In the genomic region with DNA sequence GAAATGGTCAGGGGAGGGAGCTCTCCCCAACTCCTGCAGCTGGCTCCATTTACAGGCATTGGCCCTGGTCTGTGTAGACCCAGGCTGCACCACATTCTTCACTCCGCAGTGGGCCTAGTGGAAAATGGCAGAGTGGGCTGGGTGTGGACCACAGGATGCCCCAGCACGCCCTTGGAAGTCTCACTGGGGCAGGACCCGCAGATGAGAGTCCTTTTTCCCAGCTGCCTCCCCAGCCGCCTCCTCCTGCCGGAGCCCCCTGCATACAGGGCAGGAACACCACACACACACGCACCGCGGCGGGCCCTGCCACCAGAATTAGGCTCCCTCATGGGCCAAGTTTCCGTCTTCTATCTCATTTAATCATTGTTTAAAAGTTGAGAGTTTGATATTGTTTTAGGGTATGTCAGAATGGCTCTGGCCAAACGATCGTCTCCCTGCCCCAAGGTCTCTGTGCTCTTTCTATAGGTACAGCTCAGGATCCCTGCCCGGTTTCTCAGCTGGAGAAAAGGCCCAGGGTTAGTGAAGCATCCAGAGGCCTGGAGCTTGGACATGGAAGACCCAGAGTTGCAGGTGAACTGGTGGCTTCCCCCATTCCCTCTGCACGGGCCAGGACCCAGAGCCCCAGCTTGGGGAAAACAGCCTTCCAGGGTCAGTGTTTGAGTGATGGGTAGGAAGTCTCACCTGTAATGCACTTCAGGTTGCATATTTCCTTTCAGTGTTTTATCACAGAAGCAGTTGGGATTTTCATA, we compare ENCODE assay signal across 19 cellular contexts. TPM values are rescaled to one million over a fixed set of nuclear protein-coding genes. Genes with fewer than 3 reads are reported as not detected.
DNase-seq lines count a peak whose midpoint lies in the region; ATAC-seq and TF ChIP-seq lines count a peak whose summit lies in the region.
"Had no signal": no experiment of that assay in that cellular context is flagged by ENCODE, and none has a peak within 500 bp of the region (broad histone marks: within the 10 kb centered on the region; RNA-seq: fewer than 3 reads in every experiment).

No MANE protein-coding gene starts in this region.

- TF ChIP-seq CTCF in left ventricle myocardium inferior (IDR thresholded peaks at IDR 0.05; ENCODE audit: borderline replicate concordance), result no peak
- no peak for TF ChIP-seq CTCF in psoas muscle (IDR thresholded peaks at IDR 0.05)

- H3K27me3 ChIP-seq in left ventricle myocardium inferior (ENCODE audit: low read depth) (no peaks in the 10 kb centered on the region), psoas muscle (ENCODE audit: insufficient read depth in 3 of 3, low read length in 2 of 3) (no peaks in the 10 kb centered on the region), aorta (ENCODE audit: control insufficient read depth in 1 of 2, insufficient read depth in 2 of 2, low read length in 1 of 2) (no peaks in the 10 kb centered on the region)
- H3K27me3 ChIP-seq: SJCRH30 had no signal

- WGBS in psoas muscle, 3 donors, result 94 to 97% (median 94%) methylated on average over 14 of the region's 14 CpGs
- WGBS in aorta, 2 donors, result 89 to 92% methylated on average over 14 of the region's 14 CpGs

- DNase-seq in left ventricle myocardium inferior (no peak), Right ventricle myocardium superior (no peak), islet precursor cell (peak; percentile 39), psoas muscle (peak in 1 of 2 donors; percentile 30), aorta (peak; percentile 28 to 64), NCI-H2107 (lab: John Stamatoyannopoulos, UW) (no peak), LoVo (ENCODE audit: low spot score) (no peak), NCI-H2029 (lab: John Stamatoyannopoulos, UW) (no peak)
- DNase-seq: Caco-2; CD4-positive, alpha-beta T cell; KG1; MV-4-11; NCI-H1694 treated with DMSO at 0.1 percent for 48 hours; NCI-H2227 treated with DMSO at 0.1 percent for 48 hours; NCI-H510A treated with DMSO at 0.1 percent for 48 hours; SJCRH30 had no signal

- ATAC-seq in Right ventricle myocardium superior (ENCODE audit: poor library complexity) (no peak), psoas muscle (no peak), aorta (ENCODE audit: low FRiP score) (no peak)
- ATAC-seq: A549, HCT116 had no signal

- H3K9me3 ChIP-seq in left ventricle myocardium inferior (replicated peaks) (no peaks in the 10 kb centered on the region), psoas muscle (no peaks in the 10 kb centered on the region), aorta (ENCODE audit: control insufficient read depth, low read length) (no peaks in the 10 kb centered on the region)
- H3K9me3 ChIP-seq: A549, Caco-2, SJCRH30 had no signal

- peak overlapping the region; percentile 88 for H3K27ac ChIP-seq in left ventricle myocardium inferior (replicated peaks)
- peak overlapping the region; percentile 62 for H3K27ac ChIP-seq in psoas muscle
- H3K27ac ChIP-seq in aorta (ENCODE audit: low read depth in 1 of 2, low read length in 2 of 2), result no peak overlapping the region
- H3K27ac ChIP-seq: A549, SJCRH30 had no signal

- intact Hi-C loops in left ventricle myocardium inferior (cut with micrococcal nuclease), result no loop called here
- intact Hi-C loops in Right ventricle myocardium superior (cut with DNase I), result no loop called here
- intact Hi-C loops in psoas muscle (cut with DNase I), result no loop called here
- intact Hi-C loops in aorta (cut with DNase I), result no loop called here

- H3K4me3 ChIP-seq in left ventricle myocardium inferior (no peak overlapping the region), psoas muscle (no peak overlapping the region), aorta (ENCODE audit: low read length in 2 of 2) (no peak overlapping the region)
- H3K4me3 ChIP-seq: A549, GM23338, SJCRH30 had no signal

- H3K4me1 ChIP-seq in left ventricle myocardium inferior (peaks cover 44% of the 10 kb centered on the region), psoas muscle (peaks cover 26% of the 10 kb centered on the region), aorta (ENCODE audit: control insufficient read depth in 1 of 2, insufficient read depth in 2 of 2, low read length in 2 of 2) (no peaks in the 10 kb centered on the region)
- H3K4me1 ChIP-seq: A549 had no signal

- H3K36me3 ChIP-seq in left ventricle myocardium inferior, result peaks cover 71% of the 10 kb centered on the region
- H3K36me3 ChIP-seq in psoas muscle (ENCODE audit: insufficient read depth in 1 of 2, low read depth in 1 of 2), result peaks cover 0 to 53% of the 10 kb centered on the region in 2 donors
- peaks cover 4 to 6% of the 10 kb centered on the region in 2 donors for H3K36me3 ChIP-seq in aorta (ENCODE audit: control insufficient read depth in 1 of 2, insufficient read depth in 2 of 2, low read length in 1 of 2)

RNA-seq across cellular contexts. Expression of a gene that starts 42.0 kb away (rescaled TPM):
- 5.2 TPM for total RNA-seq in left ventricle myocardium inferior
- 5.2 TPM for total RNA-seq in Right ventricle myocardium superior
- 1 to 10 TPM; 1.7 to 2.8 (median 2.3) TPM for total RNA-seq in psoas muscle
- 1 to 10 TPM in 2 of 3 donors, under 1 TPM in 1; 0.87 to 1.3 (median 1.2) TPM for polyA plus RNA-seq in psoas muscle
- 10 to 100 TPM; 13.3 to 18.5 TPM for total RNA-seq in aorta
- 1 to 10 TPM; 2.1 to 5.7 TPM for polyA plus RNA-seq in aorta
- total RNA-seq: SJCRH30 had no signal

Comparison
In these comparisons a context has a peak if more than half of its experiments do, and no peak if none do; other contexts are left out.
1. DNase-seq: peak in islet precursor cell (single experiment) and aorta (2 of 2); none in left ventricle myocardium inferior (single experiment), Right ventricle myocardium superior (single experiment), NCI-H2107 (single experiment), LoVo (single experiment) and NCI-H2029 (single experiment).
2. H3K27ac ChIP-seq: peak in left ventricle myocardium inferior (single experiment) and psoas muscle (single experiment); none in aorta (0 of 2).